ENCODE assay signal across 14 cellular contexts in the genomic region with DNA sequence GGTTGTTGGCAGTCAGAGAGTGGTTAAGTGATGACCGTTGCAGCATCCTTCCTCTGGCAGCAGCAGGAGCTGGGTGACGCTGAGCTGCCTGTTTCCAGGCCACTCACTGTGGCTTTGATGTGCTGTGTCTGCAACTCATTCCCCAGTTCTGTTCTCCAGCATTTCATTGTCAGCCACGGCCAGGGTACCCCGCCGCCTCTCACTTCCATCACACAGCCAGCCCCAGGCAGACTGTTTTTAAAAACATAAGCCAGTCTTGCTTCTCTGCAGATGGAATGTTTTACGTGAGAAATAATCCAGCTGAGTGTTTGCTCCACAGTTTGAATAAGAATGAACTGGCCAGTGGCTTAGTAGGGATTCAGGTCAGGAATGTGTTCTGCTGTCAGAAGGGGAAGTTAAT. TPM values are rescaled to one million over a fixed set of nuclear protein-coding genes. Genes with fewer than 3 reads are reported as not detected.
A peak's percentile ranks its signal among the peaks of the same experiment; 100 is the strongest.
DNase-seq lines count a peak whose midpoint lies in the region; ATAC-seq and TF ChIP-seq lines count a peak whose summit lies in the region.
"Had no signal": no experiment of that assay in that cellular context is flagged by ENCODE, and none has a peak within 500 bp of the region (broad histone marks: within the 10 kb centered on the region; RNA-seq: fewer than 3 reads in every experiment).

No MANE protein-coding gene starts in this region.

- H3K4me3 ChIP-seq in IMR-90 (ENCODE audit: insufficient read depth, low read depth, low read length) (no peak overlapping the region), PC-9 (no peak overlapping the region)

- H4K91ac ChIP-seq in IMR-90 (ENCODE audit: insufficient read depth, low read depth, low read length) = no peak overlapping the region

- no peak overlapping the region for H3K9ac ChIP-seq in IMR-90 (ENCODE audit: low read depth, low read length)

- TF ChIP-seq CTCF in IMR-90 (conservative IDR thresholded peaks at IDR 0.05; ENCODE audit: low read depth, low read length) = no peak
- no peak for TF ChIP-seq CTCF in mesothelial cell of epicardium (IDR thresholded peaks at IDR 0.05; ENCODE audit: unreplicated experiment)
- TF ChIP-seq CTCF in osteocyte (IDR thresholded peaks at IDR 0.05) = no peak
- no peak for TF ChIP-seq CTCF in PC-9 (conservative IDR thresholded peaks at IDR 0.05)

- no peak overlapping the region for H3K14ac ChIP-seq in IMR-90 (replicated peaks; ENCODE audit: low read depth, low read length)

- no peaks in the 10 kb centered on the region for H3K36me3 ChIP-seq in IMR-90 (ENCODE audit: control insufficient read depth, insufficient read depth, low read length)
- H3K36me3 ChIP-seq in PC-9 (ENCODE audit: low read depth) = no peaks in the 10 kb centered on the region

- H3K9me3 ChIP-seq in IMR-90 (ENCODE audit: control insufficient read depth, insufficient read depth, low read length) = no peaks in the 10 kb centered on the region
- H3K9me3 ChIP-seq in PC-9 (ENCODE audit: insufficient read depth, low read depth) = no peaks in the 10 kb centered on the region

- H2BK20ac ChIP-seq in IMR-90 (ENCODE audit: low read depth, low read length) = no peak overlapping the region

- no peak overlapping the region for H2AK5ac ChIP-seq in IMR-90 (ENCODE audit: low read depth, low read length)

- H3K9me2 ChIP-seq in PC-9 (ENCODE audit: insufficient read depth) = no peaks in the 10 kb centered on the region

- CTCF ChIA-PET in IMR-90 (lab: Yijun Ruan, JAX) (no interaction called here), PC-9 (lab: Charles Lee) (no interaction called here)

- H3K4me1 ChIP-seq in IMR-90 (ENCODE audit: control insufficient read depth, insufficient read depth, low read length) (no peaks in the 10 kb centered on the region), PC-9 (replicated peaks; ENCODE audit: insufficient read depth) (no peaks in the 10 kb centered on the region)

- DNase-seq in COR-L47 (lab: John Stamatoyannopoulos, UW) (peak; percentile 24), IMR-90 (no peak), ecto neural progenitor cell (ENCODE audit: low spot score) (peak; percentile 53), mesothelial cell of epicardium (ENCODE audit: low spot score in 2 of 2, unreplicated experiment in 2 of 2) (no peak), osteocyte (ENCODE audit: extremely low spot score, unreplicated experiment) (no peak), PC-9 (no peak), left ventricle myocardium superior (no peak), A172 (ENCODE audit: low spot score) (no peak)
- DNase-seq: activated gamma-delta T cell treated with Interleukin-2 at 50 U/mL for 16 hours; DMS 273 treated with DMSO at 0.1 percent for 48 hours; effector CD8-positive, alpha-beta T cell; NCI-H2029 treated with DMSO at 0.1 percent for 48 hours; NCI-H82; T1000 had no signal

- no peaks in the 10 kb centered on the region for H3K9me1 ChIP-seq in IMR-90 (ENCODE audit: insufficient read depth, low read length)

- H3K27me3 Mint-ChIP-seq in mesothelial cell of epicardium (ENCODE audit: low read depth) (no peaks in the 10 kb centered on the region), osteocyte (ENCODE audit: unreplicated experiment) (peaks cover 7% of the 10 kb centered on the region)

- no peak overlapping the region for H3K4me2 ChIP-seq in IMR-90 (ENCODE audit: low read depth, low read length)
- no peak overlapping the region for H3K4me2 ChIP-seq in PC-9

- BruUV-seq in IMR-90 (replicated peaks; lab: Mats Ljungman, UMichigan) = no TSS peak
- BruUV-seq in PC-9 (replicated peaks; lab: Mats Ljungman, UMichigan) = no TSS peak

- no peak overlapping the region for H4K8ac ChIP-seq in IMR-90 (ENCODE audit: low read depth in 2 of 2, low read length in 2 of 2)

- no peak for TF ChIP-seq RAD21 in IMR-90 (IDR thresholded peaks at IDR 0.05; ENCODE audit: low read length)

- H3K4ac ChIP-seq in IMR-90 (ENCODE audit: low read depth, low read length) = no peak overlapping the region

- in situ Hi-C loops in IMR-90 (cut with MboI; ENCODE audit: low sequenced_read_pairs) = no loop called here

- POLR2A ChIA-PET in IMR-90 (lab: Charles Lee; ENCODE audit: unreplicated experiment) = interaction anchor here (0.6 kb wide), 1 partner anchor 44 kb away, joined by 6 read pairs; no protein-coding TSS in a partner anchor
- POLR2A ChIA-PET in PC-9 (lab: Charles Lee; ENCODE audit: unreplicated experiment) = no interaction called here

- H3K36me3 Mint-ChIP-seq in mesothelial cell of epicardium = no peaks in the 10 kb centered on the region
- H3K36me3 Mint-ChIP-seq in osteocyte (ENCODE audit: unreplicated experiment) = no peaks in the 10 kb centered on the region

- H3K27me3 ChIP-seq in IMR-90 (ENCODE audit: control insufficient read depth, insufficient read depth, low read length) = no peaks in the 10 kb centered on the region; the same call in 1 of the 2 replicates
- H3K27me3 ChIP-seq in PC-9 (ENCODE audit: insufficient read depth, low read depth) = no peaks in the 10 kb centered on the region

- no peak overlapping the region for H2BK120ac ChIP-seq in IMR-90 (ENCODE audit: low read depth, low read length)

- H3F3A ChIP-seq in PC-9 (ENCODE audit: insufficient read depth, low read depth) = no peaks in the 10 kb centered on the region

- intact Hi-C loops in IMR-90 (cut with micrococcal nuclease) = no loop called here
- intact Hi-C loops in PC-9 (cut with micrococcal nuclease; ENCODE audit: unreplicated experiment) = no loop called here
- intact Hi-C loops in left ventricle myocardium superior (cut with micrococcal nuclease) = no loop called here

- WGBS in IMR-90 (ENCODE audit: extremely low coverage in 2 of 2, insufficient read length in 1 of 2), 2 experiments = 11% methylated on average over 2 of the region's 6 CpGs; no CpG with 5 or more reads in 1 of the 2 experiments

- H4K5ac ChIP-seq in IMR-90 (ENCODE audit: low read depth, low read length) = no peak overlapping the region

- dilution Hi-C loops in IMR-90 (cut with HindIII; ENCODE audit: low sequenced_read_pairs, unreplicated experiment) = no loop called here

- no peak overlapping the region for H3K18ac ChIP-seq in IMR-90 (ENCODE audit: low read depth, low read length)

- H4K20me1 ChIP-seq in IMR-90 (ENCODE audit: insufficient read depth, low read length) = no peaks in the 10 kb centered on the region
- H4K20me1 ChIP-seq in PC-9 (ENCODE audit: insufficient read depth) = no peaks in the 10 kb centered on the region

- H3K4me1 Mint-ChIP-seq in mesothelial cell of epicardium (peaks cover 53% of the 10 kb centered on the region), osteocyte (ENCODE audit: unreplicated experiment) (peaks cover 7% of the 10 kb centered on the region)

- ATAC-seq in IMR-90 (ENCODE audit: low read depth) (peak; percentile 75), left ventricle myocardium superior (no peak)

- H3K56ac ChIP-seq in IMR-90 (ENCODE audit: extremely low read depth, insufficient read depth, low read length) = no peak overlapping the region

- H3K4me3 Mint-ChIP-seq in mesothelial cell of epicardium = no peak overlapping the region
- no peak overlapping the region for H3K4me3 Mint-ChIP-seq in osteocyte (ENCODE audit: unreplicated experiment)

- no peak for TF ChIP-seq POLR2A in IMR-90 (IDR thresholded peaks at IDR 0.05; ENCODE audit: low read depth, low read length)

- H2BK5ac ChIP-seq in IMR-90 (ENCODE audit: low read depth, low read length, poor library complexity, severe bottlenecking) = no peak overlapping the region

- no peak overlapping the region; the same call in 1 of the 2 replicates for H3K23ac ChIP-seq in IMR-90 (ENCODE audit: low read depth, low read length)

- H3K27ac Mint-ChIP-seq in mesothelial cell of epicardium = peak overlapping the region; percentile 82
- H3K27ac Mint-ChIP-seq in osteocyte (ENCODE audit: unreplicated experiment) = no peak overlapping the region

- H3K9me3 Mint-ChIP-seq in mesothelial cell of epicardium (peaks cover 7% of the 10 kb centered on the region), osteocyte (ENCODE audit: unreplicated experiment) (no peaks in the 10 kb centered on the region)

- no peaks in the 10 kb centered on the region for H3K79me2 ChIP-seq in PC-9 (ENCODE audit: low read depth)

- H3K79me1 ChIP-seq in IMR-90 (ENCODE audit: low read depth in 1 of 2, low read length in 2 of 2) = no peaks in the 10 kb centered on the region

- peak overlapping the region; percentile 68 for H2AFZ ChIP-seq in IMR-90 (replicated peaks; ENCODE audit: low read length, poor library complexity)
- no peak overlapping the region for H2AFZ ChIP-seq in PC-9

- H2AK9ac ChIP-seq in IMR-90 (replicated peaks; ENCODE audit: low read depth, low read length, poor library complexity) = no peak overlapping the region

- H3K27ac ChIP-seq in IMR-90 (ENCODE audit: insufficient read depth, low read length) = no peak overlapping the region
- no peak overlapping the region for H3K27ac ChIP-seq in PC-9

- no peak overlapping the region for H2BK15ac ChIP-seq in IMR-90 (ENCODE audit: low read depth, low read length)

TF ChIP-seq in IMR-90, 13 proteins besides CTCF, POLR2A, EP300 and RAD21:
- no peak for TF ChIP-seq FOS (IDR thresholded peaks at IDR 0.05; ENCODE audit: low read depth, low read length)

RNA-seq across cellular contexts. Expression of a gene that starts 21.5 kb away (rescaled TPM):
- 0.56 and 1.3 TPM in 2 replicates for total RNA-seq in IMR-90 (2012; rRNA removed)
- 0.34 and 0.65 TPM in 2 replicates for polyA plus RNA-seq in IMR-90 (2012; rRNA removed)
- 0.03 and 0.05 TPM in 2 replicates for polyA plus RNA-seq in IMR-90 (2012; cell fraction: cytosol; rRNA removed)
- 0.04 and 0.17 TPM in 2 replicates for polyA plus RNA-seq in IMR-90 (2012; cell fraction: nucleus; rRNA removed; ENCODE audit: low replicate concordance)
- total RNA-seq in mesothelial cell of epicardium = 62.3 to 64.8 TPM (median 64.6 TPM) in 3 replicates
- total RNA-seq in osteocyte = 4.9 and 7.3 TPM in 2 replicates
- total RNA-seq in PC-9 (2021) = 0.04 TPM in 1 of 2 replicates, not detected in the other
- 5.9 TPM for total RNA-seq in left ventricle myocardium superior
- total RNA-seq in A172 (2014; rRNA removed; shearing (Covaris generic)) = 1.8 and 1.9 TPM in 2 replicates

Comparison
In these comparisons a context has a peak if more than half of its experiments do, and no peak if none do; other contexts are left out.
1. DNase-seq: peak in COR-L47 (single experiment) and ecto neural progenitor cell (single experiment); none in IMR-90 (single experiment), mesothelial cell of epicardium (0 of 2), osteocyte (single experiment), PC-9 (0 of 2), left ventricle myocardium superior (single experiment) and A172 (single experiment).